Comparison of ENCODE assay signal across 9 cellular contexts in genomic region chr2:222943820-222944219, GRCh38.
DNase-seq lines count a peak whose midpoint lies in the region; ATAC-seq and TF ChIP-seq lines count a peak whose summit lies in the region.
"Had no signal": no experiment of that assay in that cellular context is flagged by ENCODE, and none has a peak within 500 bp of the region (broad histone marks: within the 10 kb centered on the region; RNA-seq: fewer than 3 reads in every experiment).

No MANE protein-coding gene starts in this region.

- no peaks in the 10 kb centered on the region for H3K9me3 Mint-ChIP-seq in stimulated activated effector memory CD8-positive, alpha-beta T cell treated with anti-CD3 and anti-CD28 coated beads, Interleukin-12 subunit alpha, Interleukin-12 subunit beta, amount 100 ng/mL, for 72 hours
- H3K9me3 Mint-ChIP-seq in T-helper 2 cell treated with Interferon-gamma antibody and Interleukin-4, amounts not matched to agents 5 μg/mL and 100 μg/mL, for 36 hours, result no peaks in the 10 kb centered on the region

- no peak for TF ChIP-seq CTCF in RWPE2 (IDR thresholded peaks at IDR 0.05; ENCODE audit: poor library complexity, severe bottlenecking)
- TF ChIP-seq CTCF in uterus (IDR thresholded peaks at IDR 0.05), result no peak
- TF ChIP-seq CTCF in prostate gland (IDR thresholded peaks at IDR 0.05), result no peak

- TF ChIP-seq POLR2A in uterus (IDR thresholded peaks at IDR 0.05) (no peak), prostate gland (IDR thresholded peaks at IDR 0.05) (no peak)

- H3K36me3 ChIP-seq in RWPE2 (ENCODE audit: low read depth), result peaks cover 42% of the 10 kb centered on the region
- no peaks in the 10 kb centered on the region for H3K36me3 ChIP-seq in uterus
- no peaks in the 10 kb centered on the region for H3K36me3 ChIP-seq in prostate gland

- no peak overlapping the region for H3K4me3 Mint-ChIP-seq in stimulated activated effector memory CD8-positive, alpha-beta T cell treated with anti-CD3 and anti-CD28 coated beads, Interleukin-12 subunit alpha, Interleukin-12 subunit beta, amount 100 ng/mL, for 72 hours
- no peak overlapping the region for H3K4me3 Mint-ChIP-seq in T-helper 2 cell treated with Interferon-gamma antibody and Interleukin-4, amounts not matched to agents 5 μg/mL and 100 μg/mL, for 36 hours

- peaks cover 4% of the 10 kb centered on the region for H3K27me3 Mint-ChIP-seq in T-helper 2 cell treated with Interferon-gamma antibody and Interleukin-4, amounts not matched to agents 5 μg/mL and 100 μg/mL, for 36 hours (ENCODE audit: low read depth)

- no peak overlapping the region for H3K4me3 ChIP-seq in RWPE2 (ENCODE audit: severe bottlenecking)
- no peak overlapping the region for H3K4me3 ChIP-seq in uterus
- no peak overlapping the region for H3K4me3 ChIP-seq in prostate gland

- H3K4me1 ChIP-seq in RWPE2 (ENCODE audit: insufficient read depth, poor library complexity, severe bottlenecking) (peaks cover 37% of the 10 kb centered on the region), uterus (no peaks in the 10 kb centered on the region), prostate gland (replicated peaks) (no peaks in the 10 kb centered on the region)

- DNase-seq in RWPE2 (ENCODE audit: low spot score) (no peak), uterus (no peak), prostate gland (ENCODE audit: low spot score) (no peak)
- DNase-seq in stimulated activated effector memory CD8-positive, alpha-beta T cell treated with anti-CD3 and anti-CD28 coated beads, Interleukin-12 subunit alpha, Interleukin-12 subunit beta, amount 100 ng/mL, for 72 hours (ENCODE audit: low spot score in 2 of 2), result no peak
- no peak for DNase-seq in T-helper 2 cell treated with Interferon-gamma antibody and Interleukin-4, amounts not matched to agents 5 μg/mL and 100 μg/mL, for 36 hours (ENCODE audit: low spot score)
- DNase-seq: activated CD8-positive, alpha-beta memory T cell treated with anti-CD3 and anti-CD28 coated beads, Interleukin-2, amount 50 U/mL, for 48 hours; effector CD8-positive, alpha-beta T cell had no signal

- 28% methylated on average over 1 of the region's 1 CpG for WGBS in prostate gland

- H3K9me3 ChIP-seq in RWPE2 (ENCODE audit: severe bottlenecking) (no peaks in the 10 kb centered on the region), uterus (peaks cover 0 to 4% of the 10 kb centered on the region in 2 donors), prostate gland (no peaks in the 10 kb centered on the region)

- H3K27ac ChIP-seq in RWPE2 (ENCODE audit: poor library complexity, severe bottlenecking) (peak overlapping the region; percentile 30), uterus (no peak overlapping the region), prostate gland (no peak overlapping the region)

- H3K36me3 Mint-ChIP-seq in stimulated activated effector memory CD8-positive, alpha-beta T cell treated with anti-CD3 and anti-CD28 coated beads, Interleukin-12 subunit alpha, Interleukin-12 subunit beta, amount 100 ng/mL, for 72 hours, result peaks cover 12% of the 10 kb centered on the region
- peaks cover 12% of the 10 kb centered on the region for H3K36me3 Mint-ChIP-seq in T-helper 2 cell treated with Interferon-gamma antibody and Interleukin-4, amounts not matched to agents 5 μg/mL and 100 μg/mL, for 36 hours (ENCODE audit: low read depth)

- H3K27ac Mint-ChIP-seq in stimulated activated effector memory CD8-positive, alpha-beta T cell treated with anti-CD3 and anti-CD28 coated beads, Interleukin-12 subunit alpha, Interleukin-12 subunit beta, amount 100 ng/mL, for 72 hours, result no peak overlapping the region
- no peak overlapping the region for H3K27ac Mint-ChIP-seq in T-helper 2 cell treated with Interferon-gamma antibody and Interleukin-4, amounts not matched to agents 5 μg/mL and 100 μg/mL, for 36 hours

- intact Hi-C loops in uterus (cut with DNase I; ENCODE audit: low total_unique reads), result no loop called here
- intact Hi-C loops in prostate gland (cut with DNase I), result no loop called here

- ATAC-seq in GM19043 (IDR thresholded peaks at IDR 0.05; ENCODE audit: low read depth, unreplicated experiment), result peak; percentile 61
- ATAC-seq in HG02642 (IDR thresholded peaks at IDR 0.05; ENCODE audit: poor library complexity, unreplicated experiment), result peak; percentile 70
- ATAC-seq in RWPE2 (ENCODE audit: low read depth), result peak; percentile 30
- ATAC-seq in stimulated activated effector memory CD8-positive, alpha-beta T cell treated with anti-CD3 and anti-CD28 coated beads, Interleukin-12 subunit alpha, Interleukin-12 subunit beta, amount 100 ng/mL, for 72 hours, result peak; percentile 57

- H3K27me3 ChIP-seq in RWPE2 (ENCODE audit: insufficient read depth, poor library complexity, severe bottlenecking), result no peaks in the 10 kb centered on the region
- H3K27me3 ChIP-seq in uterus, result no peaks in the 10 kb centered on the region
- H3K27me3 ChIP-seq in prostate gland (replicated peaks; ENCODE audit: insufficient read depth), result no peaks in the 10 kb centered on the region

- H3K4me1 Mint-ChIP-seq in stimulated activated effector memory CD8-positive, alpha-beta T cell treated with anti-CD3 and anti-CD28 coated beads, Interleukin-12 subunit alpha, Interleukin-12 subunit beta, amount 100 ng/mL, for 72 hours, result peaks cover 5% of the 10 kb centered on the region
- peaks cover 6% of the 10 kb centered on the region for H3K4me1 Mint-ChIP-seq in T-helper 2 cell treated with Interferon-gamma antibody and Interleukin-4, amounts not matched to agents 5 μg/mL and 100 μg/mL, for 36 hours (ENCODE audit: low read depth)
